Comparison of ENCODE assay signal across 13 cellular contexts in genomic region chr17:56676807-56677206, GRCh38.
DNase-seq lines count a peak whose midpoint lies in the region; TF ChIP-seq lines count a peak whose summit lies in the region.
"Had no signal": no experiment of that assay in that cellular context is flagged by ENCODE, and none has a peak within 500 bp of the region (broad histone marks: within the 10 kb centered on the region; RNA-seq: fewer than 3 reads in every experiment).

No MANE protein-coding gene starts in this region.

- no peaks in the 10 kb centered on the region for H3K27me3 ChIP-seq in ovary

- DNase-seq in SIG-M5 treated with dmso at 0.1 percent for 504 hours (lab: John Stamatoyannopoulos, UW; ENCODE audit: unreplicated experiment) = peak; percentile 45
- no peak for DNase-seq in SIG-M5 (lab: John Stamatoyannopoulos, UW)
- DNase-seq in Jurkat, Clone E6-1 (ENCODE audit: low read depth, low spot score) = peak; percentile 10
- peak; percentile 35 to 39 for DNase-seq in T47D (ENCODE audit: low read depth in 1 of 2, low spot score in 1 of 2)
- peak; percentile 18 for DNase-seq in renal cortical epithelial cell (ENCODE audit: low read depth)
- no peak for DNase-seq in middle frontal gyrus (ENCODE audit: extremely low spot score, low spot score)
- no peak for DNase-seq in ovary
- DNase-seq in DMS53 treated with DMSO at 0.1 percent for 48 hours (lab: John Stamatoyannopoulos, UW; ENCODE audit: unreplicated experiment) = no peak
- DNase-seq: activated CD8-positive, alpha-beta memory T cell treated with anti-CD3 and anti-CD28 coated beads, Interleukin-2, amount 50 U/mL, for 48 hours; activated naive CD4-positive, alpha-beta T cell treated with anti-CD3 and anti-CD28 coated beads, Interleukin-2, amount 50 U/mL, for 16 hours; NCI-H510A treated with DMSO at 0.1 percent for 48 hours had no signal

- no peak for TF ChIP-seq POLR2A in ovary (IDR thresholded peaks at IDR 0.05)

- 78 to 93% (median 86%) methylated on average over 1 of the region's 1 CpG for WGBS in ovary, 3 donors

- in situ Hi-C loops in T47D (cut with HindIII; ENCODE audit: low pct_unique_long_range_greater_than_20kb, low sequenced_read_pairs) = no loop called here

- peaks cover 2% of the 10 kb centered on the region for H3K4me1 ChIP-seq in ovary (ENCODE audit: insufficient read depth)

- intact Hi-C loops in ovary (cut with DNase I) = no loop called here

- H3K27ac ChIP-seq in ovary = no peak overlapping the region
- H3K27ac ChIP-seq: thoracic aorta had no signal

- H3K36me3 ChIP-seq in ovary = no peaks in the 10 kb centered on the region
- H3K36me3 ChIP-seq: thoracic aorta had no signal

- no peaks in the 10 kb centered on the region for H3K9me3 ChIP-seq in ovary
- H3K9me3 ChIP-seq: thoracic aorta had no signal

- TF ChIP-seq EP300 in ovary (IDR thresholded peaks at IDR 0.05) = no peak

- no peak overlapping the region for H3K4me3 ChIP-seq in Jurkat, Clone E6-1 (ENCODE audit: low read length)
- H3K4me3 ChIP-seq in ovary = no peak overlapping the region
- H3K4me3 ChIP-seq: lung, thoracic aorta had no signal

- TF ChIP-seq CTCF in ovary (IDR thresholded peaks at IDR 0.05) = no peak

Comparison
In these comparisons a context has a peak if more than half of its experiments do, and no peak if none do; other contexts are left out.
1. DNase-seq: peak in SIG-M5 treated with dmso at 0.1 percent for 504 hours (single experiment), Jurkat, Clone E6-1 (single experiment), T47D (2 of 2) and renal cortical epithelial cell (single experiment); none in SIG-M5 (single experiment), middle frontal gyrus (single experiment), ovary (0 of 5) and DMS53 treated with DMSO at 0.1 percent for 48 hours (single experiment).